ENCODE assay signal across 29 cellular contexts in the genomic region with DNA sequence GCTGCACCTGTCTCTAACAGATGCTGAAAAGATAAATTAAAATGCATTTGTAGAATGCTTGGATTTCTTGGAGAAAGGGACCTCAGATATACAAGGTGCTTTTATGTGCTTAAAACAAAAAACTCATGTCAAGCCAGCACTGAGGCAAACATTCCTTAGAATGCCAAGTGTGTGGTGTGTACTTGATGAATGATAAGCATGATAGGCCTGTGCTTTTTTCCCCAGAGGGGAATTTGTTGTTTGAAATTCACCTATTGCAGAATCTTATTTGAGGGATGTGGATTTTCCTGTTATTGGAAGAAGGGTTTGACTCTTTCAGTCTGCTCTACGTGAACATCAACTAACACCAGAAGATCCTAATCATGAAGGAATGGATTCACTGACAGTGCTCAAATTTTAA.
"Had no signal": no experiment of that assay in that cellular context is flagged by ENCODE, and none has a peak within 500 bp of the region (broad histone marks: within the 10 kb centered on the region; RNA-seq: fewer than 3 reads in every experiment).

No MANE protein-coding gene starts in this region.

- ATAC-seq: activated CD4-positive, alpha-beta T cell treated with anti-CD3 and anti-CD28 coated beads for 36 hours; activated CD4-positive, CD25-positive, alpha-beta regulatory T cell treated with anti-CD3 and anti-CD28 coated beads, Interleukin-2, amount 50 U/mL, for 24 hours; activated CD8-positive, alpha-beta T cell treated with anti-CD3 and anti-CD28 coated beads, Interleukin-2, amount 10 ng/mL, durations not matched to agents 7 days and 5 days; activated naive CD4-positive, alpha-beta T cell treated with anti-CD3 and anti-CD28 coated beads, Interleukin-2, amount 50 U/mL, for 72 hours; Panc1; WTC11 had no signal

- H3K9me3 ChIP-seq: adrenal gland, SJCRH30 had no signal

- H3K4me2 ChIP-seq: KMS-11 had no signal

- H3K4me1 Mint-ChIP-seq: WTC11 had no signal

- H3K4me1 ChIP-seq: SJCRH30 had no signal

- H3K4me3 ChIP-seq: adrenal gland, SJCRH30, SK-N-MC had no signal

- H3K4me3 Mint-ChIP-seq: activated CD4-positive, alpha-beta T cell treated with anti-CD3 and anti-CD28 coated beads for 36 hours; activated CD4-positive, alpha-beta T cell treated with anti-CD3 and anti-CD28 coated beads, Interleukin-2, amount 10 ng/mL, durations not matched to agents 7 days and 5 days; activated CD8-positive, alpha-beta T cell treated with anti-CD3 and anti-CD28 coated beads, Interleukin-2, amount 10 ng/mL, durations not matched to agents 7 days and 5 days; activated T-cell treated with anti-CD3 and anti-CD28 coated beads, Interleukin-2, amount 50 U/mL, for 24 hours; WTC11 had no signal

- H3K9me3 Mint-ChIP-seq: activated CD4-positive, alpha-beta T cell treated with anti-CD3 and anti-CD28 coated beads, Interleukin-2, amount 10 ng/mL, durations not matched to agents 7 days and 5 days; activated naive CD4-positive, alpha-beta T cell treated with anti-CD3 and anti-CD28 coated beads, Interleukin-2, amount 50 U/mL, for 72 hours; activated T-cell treated with anti-CD3 and anti-CD28 coated beads, Interleukin-2, amount 50 U/mL, for 24 hours; activated T-helper 2 cell treated with anti-CD3 and anti-CD28 coated beads, Interferon-gamma antibody, Interleukin-2, Interleukin-4, amounts not matched to agents 10 μg/mL and 5 μg/mL and 100 μg/mL, durations not matched to agents 14 hours and 24 hours and 36 hours; WTC11 had no signal

- H3K27me3 ChIP-seq: adrenal gland, SJCRH30 had no signal

- H3K27me3 Mint-ChIP-seq: activated CD4-positive, alpha-beta T cell treated with anti-CD3 and anti-CD28 coated beads for 36 hours; activated CD4-positive, alpha-beta T cell treated with anti-CD3 and anti-CD28 coated beads, Interleukin-2, amount 10 ng/mL, durations not matched to agents 7 days and 5 days; activated T-cell treated with anti-CD3 and anti-CD28 coated beads, Interleukin-2, amount 50 U/mL, for 24 hours had no signal

- H3K27ac ChIP-seq: adrenal gland, KMS-11, SJCRH30 had no signal

- H3K27ac Mint-ChIP-seq: activated CD4-positive, alpha-beta T cell treated with anti-CD3 and anti-CD28 coated beads for 36 hours; activated CD4-positive, alpha-beta T cell treated with anti-CD3 and anti-CD28 coated beads, Interleukin-2, amount 10 ng/mL, durations not matched to agents 7 days and 5 days; activated CD8-positive, alpha-beta T cell treated with anti-CD3 and anti-CD28 coated beads, Interleukin-2, amount 10 ng/mL, durations not matched to agents 7 days and 5 days; activated T-cell treated with anti-CD3 and anti-CD28 coated beads, Interleukin-2, amount 50 U/mL, for 24 hours; activated T-helper 2 cell treated with anti-CD3 and anti-CD28 coated beads, Interferon-gamma antibody, Interleukin-2, Interleukin-4, amounts not matched to agents 10 μg/mL and 5 μg/mL and 100 μg/mL, durations not matched to agents 14 hours and 24 hours and 36 hours had no signal

- H3K9ac ChIP-seq: KMS-11 had no signal

- DNase-seq: activated CD4-positive, alpha-beta T cell treated with anti-CD3 and anti-CD28 coated beads for 36 hours; activated CD4-positive, alpha-beta T cell treated with anti-CD3 and anti-CD28 coated beads, Interleukin-2, amount 10 ng/mL, durations not matched to agents 7 days and 5 days; activated CD4-positive, alpha-beta T cell treated with anti-CD3 and anti-CD28 coated beads, Interleukin-2, amount 50 U/mL, for 48 hours; activated CD8-positive, alpha-beta T cell treated with anti-CD3 and anti-CD28 coated beads, Interleukin-2, amount 10 ng/mL, durations not matched to agents 7 days and 5 days; activated gamma-delta T cell; activated naive CD4-positive, alpha-beta T cell treated with Interleukin-2 at 50 U/mL for 16 hours; activated T-cell treated with anti-CD3 and anti-CD28 coated beads, Interleukin-2, amount 50 U/mL, for 24 hours; adrenal gland; anterior cingulate cortex; caudate nucleus; NCI-H1105; NCI-H1417 treated with DMSO at 0.1 percent for 48 hours; NCI-H187 treated with DMSO at 0.1 percent for 48 hours; NCI-H2081; NCI-H2227 treated with DMSO at 0.1 percent for 48 hours; NCI-H446; NCI-H510A treated with DMSO at 0.1 percent for 48 hours; NCI-H69; NCI-H82; SHP77; SJCRH30; T1000 had no signal
